In genomic region chr22:33114570-33114969, GRCh38 we compare ENCODE assay signal across 1 cellular context.
TF ChIP-seq lines count a peak whose summit lies in the region.

No MANE protein-coding gene starts in this region.

TF ChIP-seq in SK-N-SH treated with all-trans-retinoic acid at 6 μM for 48 hours, 23 proteins besides CTCF, POLR2A, EP300 and RAD21 (continued from another document):
- no peak for TF ChIP-seq CSDC2 (CRISPR knock-in tag; IDR thresholded peaks at IDR 0.05)
